Comparison of ENCODE assay signal across 9 cellular contexts in the genomic region with DNA sequence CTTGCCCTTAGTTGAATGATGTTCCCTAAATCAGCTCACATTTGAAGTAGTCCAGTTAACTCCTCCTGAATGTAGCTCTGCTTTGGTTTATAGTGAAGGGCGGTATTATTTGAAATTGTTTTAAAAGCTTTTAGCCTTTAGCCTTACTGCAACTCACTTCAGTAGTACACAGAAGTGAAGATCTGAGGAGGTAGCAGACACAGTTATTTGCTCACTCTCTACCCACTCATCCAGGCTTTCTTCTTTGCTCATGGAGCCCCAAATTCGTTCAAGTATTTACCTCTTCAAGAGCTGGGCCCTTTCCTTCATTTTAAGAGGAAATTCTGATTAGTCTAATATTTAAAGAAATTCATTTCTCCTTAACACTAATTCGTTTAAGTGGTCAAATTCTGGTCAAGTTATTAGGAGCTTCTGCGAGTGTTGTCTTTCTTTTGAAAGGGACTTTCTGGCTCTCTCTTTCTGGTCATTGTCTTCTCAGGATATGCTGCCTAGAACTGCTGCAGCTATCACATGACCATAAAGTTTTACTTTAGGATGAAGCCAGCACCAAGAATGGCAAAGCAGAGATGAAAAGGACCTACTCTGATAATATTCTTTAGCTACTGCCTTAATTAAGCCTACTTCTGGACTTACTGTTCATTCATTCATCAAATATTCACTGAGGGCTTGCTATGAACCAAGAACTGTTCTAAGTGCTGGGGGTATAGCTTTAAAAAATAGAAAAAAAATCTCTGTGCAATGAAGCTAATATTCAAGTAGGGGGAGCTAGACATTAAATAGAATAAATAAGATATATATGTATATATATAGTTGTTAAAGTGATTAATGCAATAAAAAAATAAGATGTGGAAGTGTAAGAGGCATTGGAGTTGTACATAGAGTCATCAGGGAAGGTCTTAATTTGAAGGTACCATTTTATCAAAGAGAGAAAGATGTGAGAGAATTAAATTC.
DNase-seq lines count a peak whose midpoint lies in the region; ATAC-seq and TF ChIP-seq lines count a peak whose summit lies in the region.
"Had no signal": no experiment of that assay in that cellular context is flagged by ENCODE, and none has a peak within 500 bp of the region (broad histone marks: within the 10 kb centered on the region; RNA-seq: fewer than 3 reads in every experiment).

No MANE protein-coding gene starts in this region.

- H2AFZ ChIP-seq in H9 (ENCODE audit: low read length) (no peak overlapping the region), SK-N-SH (ENCODE audit: low read depth) (no peak overlapping the region)

- no peak overlapping the region for H3K9ac ChIP-seq in H9 (ENCODE audit: extremely low read depth, insufficient read length, low read length)
- no peak overlapping the region for H3K9ac ChIP-seq in SK-N-SH

- H3K4me2 ChIP-seq in H9 (ENCODE audit: insufficient read depth, insufficient read length, low read length) = no peak overlapping the region
- no peak overlapping the region for H3K4me2 ChIP-seq in SK-N-SH

- no peak overlapping the region for H3K14ac ChIP-seq in H9 (ENCODE audit: insufficient read depth, low read length)

- peak; percentile 49 for TF ChIP-seq CTCF in CD4-positive, alpha-beta T cell (IDR thresholded peaks at IDR 0.05)
- TF ChIP-seq CTCF in H9 (conservative IDR thresholded peaks at IDR 0.05) (peak; percentile 29; the same call in 1 of the 3 replicates), SK-N-SH (IDR thresholded peaks at IDR 0.05) (peak; percentile 52), foreskin keratinocyte (conservative IDR thresholded peaks at IDR 0.05) (peak; percentile 68), prostate gland (IDR thresholded peaks at IDR 0.05) (no peak), stomach (IDR thresholded peaks at IDR 0.05) (peak in 2 of 7 experiments; percentile 7 to 18)

- no peak overlapping the region for H4K91ac ChIP-seq in H9 (ENCODE audit: insufficient read length, low read depth, low read length)

- intact Hi-C loops in CD4-positive, alpha-beta T cell (cut with DNase I, micrococcal nuclease) = loop anchor here in 1 of 2 experiments (5.0 to 10.0 kb wide), 2 partner anchors 235 to 462 kb away; a partner anchor contains a TSS
- intact Hi-C loops in prostate gland (cut with DNase I) = no loop called here
- intact Hi-C loops in stomach (cut with DNase I; ENCODE audit: low total_unique reads) = no loop called here

- no peaks in the 10 kb centered on the region for H4K20me1 ChIP-seq in H9 (ENCODE audit: control insufficient read depth, insufficient read depth, insufficient read length)
- H4K20me1 ChIP-seq in SK-N-SH (ENCODE audit: insufficient read depth) = no peaks in the 10 kb centered on the region

- no peaks in the 10 kb centered on the region for H3K9me3 Mint-ChIP-seq in CD4-positive, alpha-beta T cell
- H3K9me3 Mint-ChIP-seq in H9 = no peaks in the 10 kb centered on the region

- no peaks in the 10 kb centered on the region for H3K27me3 ChIP-seq in CD4-positive, alpha-beta T cell (ENCODE audit: control insufficient read depth, insufficient read depth, low read length)
- H3K27me3 ChIP-seq in H9 (ENCODE audit: insufficient read depth, low read length) (no peaks in the 10 kb centered on the region), SK-N-SH (ENCODE audit: insufficient read depth) (peaks cover 17% of the 10 kb centered on the region; the same call in 1 of the 2 replicates), foreskin keratinocyte (no peaks in the 10 kb centered on the region), prostate gland (replicated peaks; ENCODE audit: insufficient read depth) (no peaks in the 10 kb centered on the region), stomach (no peaks in the 10 kb centered on the region)

- H2BK5ac ChIP-seq in H9 (ENCODE audit: insufficient read length, low read length) = no peak overlapping the region

- no peak for DNase-seq in CD4-positive, alpha-beta T cell
- DNase-seq in H9 (no peak), SK-N-SH (no peak), foreskin keratinocyte (no peak), prostate gland (ENCODE audit: low spot score) (no peak), NCI-H1694 (lab: John Stamatoyannopoulos, UW) (no peak), NCI-H2081 treated with DMSO at 0.1 percent for 48 hours (lab: John Stamatoyannopoulos, UW) (no peak), stomach (no peak)

- CTCF ChIA-PET in CD4-positive, alpha-beta T cell (lab: Charles Lee) = no interaction called here
- CTCF ChIA-PET in SK-N-SH (lab: Yijun Ruan, JAX) = interaction anchor here (0.6 to 1.7 kb wide), 4 partner anchors 11 to 43 kb away, joined by 3 to 5 read pairs (median 4); no protein-coding TSS in a partner anchor

- no peak overlapping the region for H2BK12ac ChIP-seq in H9 (ENCODE audit: insufficient read length, low read depth, low read length)

- H3K4me1 ChIP-seq in H9 (ENCODE audit: insufficient read depth, low read length) (no peaks in the 10 kb centered on the region), SK-N-SH (ENCODE audit: control insufficient read depth in 1 of 2, insufficient read depth in 2 of 2, low read depth in 1 of 2, low read length in 1 of 2) (no peaks in the 10 kb centered on the region), foreskin keratinocyte (no peaks in the 10 kb centered on the region), prostate gland (replicated peaks) (no peaks in the 10 kb centered on the region), stomach (peaks cover 0 to 4% (median 0%) of the 10 kb centered on the region in 4 donors)

- TF ChIP-seq RAD21 in SK-N-SH (IDR thresholded peaks at IDR 0.05; ENCODE audit: low read length) = no peak

- H3K27ac Mint-ChIP-seq in CD4-positive, alpha-beta T cell = no peak overlapping the region
- H3K27ac Mint-ChIP-seq in H9 = no peak overlapping the region
- H3K27ac Mint-ChIP-seq: activated T-helper 2 cell treated with anti-CD3 and anti-CD28 coated beads, Interferon-gamma antibody, Interleukin-2, Interleukin-4, amounts not matched to agents 10 μg/mL and 5 μg/mL and 100 μg/mL, durations not matched to agents 14 hours and 24 hours and 36 hours had no signal

- H3K27ac ChIP-seq in CD4-positive, alpha-beta T cell (ENCODE audit: low read depth, low read length) = no peak overlapping the region
- H3K27ac ChIP-seq in H9 (ENCODE audit: insufficient read length, low read depth, low read length) (no peak overlapping the region), SK-N-SH (ENCODE audit: low read depth in 2 of 2, low read length in 1 of 2) (no peak overlapping the region), foreskin keratinocyte (no peak overlapping the region), prostate gland (no peak overlapping the region), stomach (no peak overlapping the region)

- H3K9me2 ChIP-seq in SK-N-SH = no peaks in the 10 kb centered on the region

- H3K4ac ChIP-seq in H9 (ENCODE audit: low read depth, low read length) = no peak overlapping the region

- no peaks in the 10 kb centered on the region for H3K36me3 ChIP-seq in SK-N-SH (replicated peaks in 1 of 2; ENCODE audit: control insufficient read depth in 1 of 2, insufficient read depth in 2 of 2, low read length in 1 of 2)
- no peaks in the 10 kb centered on the region for H3K36me3 ChIP-seq in prostate gland
- no peaks in the 10 kb centered on the region for H3K36me3 ChIP-seq in stomach

- no peak overlapping the region for H3K4me3 Mint-ChIP-seq in CD4-positive, alpha-beta T cell
- no peak overlapping the region for H3K4me3 Mint-ChIP-seq in H9

- H3K18ac ChIP-seq in H9 (ENCODE audit: insufficient read length, low read depth, low read length) = no peak overlapping the region

- TF ChIP-seq EP300 in SK-N-SH (IDR thresholded peaks at IDR 0.05; ENCODE audit: borderline replicate concordance in 1 of 2, low read depth in 1 of 2, low read length in 1 of 2) = no peak
- no peak for TF ChIP-seq EP300 in stomach (IDR thresholded peaks at IDR 0.05)

- POLR2A ChIA-PET in CD4-positive, alpha-beta T cell (lab: Charles Lee) = no interaction called here
- POLR2A ChIA-PET in SK-N-SH (lab: Yijun Ruan, JAX) = no interaction called here

- no peak overlapping the region for H3K4me3 ChIP-seq in SK-N-SH (ENCODE audit: low read depth in 2 of 2, low read length in 1 of 2)
- no peak overlapping the region for H3K4me3 ChIP-seq in prostate gland
- no peak overlapping the region for H3K4me3 ChIP-seq in stomach

- H3K4me1 Mint-ChIP-seq in CD4-positive, alpha-beta T cell (ENCODE audit: low read depth) = no peaks in the 10 kb centered on the region
- H3K4me1 Mint-ChIP-seq in H9 = no peaks in the 10 kb centered on the region

- no peak overlapping the region for H2BK20ac ChIP-seq in H9 (ENCODE audit: low read depth, low read length, poor library complexity, severe bottlenecking)

- no CpG with 5 or more reads among the region's 4 CpGs for WGBS in H9 (ENCODE audit: extremely low coverage, insufficient read length, low lambda C conversion rate)
- WGBS in SK-N-SH (ENCODE audit: low lambda C conversion rate) = 6% methylated on average over 4 of the region's 4 CpGs
- 89% methylated on average over 4 of the region's 4 CpGs for WGBS in prostate gland
- WGBS in stomach, 5 donors = 66 to 79% (median 74%) methylated on average over 4 of the region's 4 CpGs

- no peak overlapping the region for H2AK5ac ChIP-seq in H9 (ENCODE audit: insufficient read length, low read length)

- H3K79me2 ChIP-seq in H9 (ENCODE audit: insufficient read depth, low read length) (no peaks in the 10 kb centered on the region), SK-N-SH (ENCODE audit: insufficient read depth) (no peaks in the 10 kb centered on the region)

- TF ChIP-seq POLR2A in prostate gland (IDR thresholded peaks at IDR 0.05) (no peak), stomach (IDR thresholded peaks at IDR 0.05) (no peak)

- H3F3A ChIP-seq in SK-N-SH (replicated peaks; ENCODE audit: insufficient read depth) = no peaks in the 10 kb centered on the region

- H3K9me3 ChIP-seq in CD4-positive, alpha-beta T cell (ENCODE audit: control insufficient read depth, low read length) = no peaks in the 10 kb centered on the region
- H3K9me3 ChIP-seq in H9 (ENCODE audit: control insufficient read depth, low read depth, low read length) (no peaks in the 10 kb centered on the region), SK-N-SH (no peaks in the 10 kb centered on the region), prostate gland (no peaks in the 10 kb centered on the region), stomach (no peaks in the 10 kb centered on the region)

- H3K23me2 ChIP-seq in H9 (ENCODE audit: insufficient read length, low read depth, low read length, poor library complexity, severe bottlenecking) = no peaks in the 10 kb centered on the region

- no peak overlapping the region for H3T11ph ChIP-seq in H9 (ENCODE audit: low read length)

- H4K8ac ChIP-seq in H9 (replicated peaks; ENCODE audit: insufficient read length, low read depth, low read length) = no peak overlapping the region

- H2BK120ac ChIP-seq in H9 (ENCODE audit: low read depth, low read length, poor library complexity, severe bottlenecking) = no peak overlapping the region

- H3K23ac ChIP-seq in H9 (ENCODE audit: insufficient read length, low read depth, low read length) = no peak overlapping the region

- ATAC-seq in CD4-positive, alpha-beta T cell (ENCODE audit: poor library complexity) = no peak
- peak; percentile 48 for ATAC-seq in foreskin keratinocyte

- no peak overlapping the region for H3K56ac ChIP-seq in H9 (ENCODE audit: insufficient read length, low read depth, low read length)

- no peak overlapping the region for H2BK15ac ChIP-seq in H9 (ENCODE audit: low read depth, low read length)

- no peaks in the 10 kb centered on the region for H3K79me1 ChIP-seq in H9 (ENCODE audit: insufficient read depth, low read depth, low read length, poor library complexity, severe bottlenecking)

- H3K27me3 Mint-ChIP-seq in CD4-positive, alpha-beta T cell = no peaks in the 10 kb centered on the region
- no peaks in the 10 kb centered on the region for H3K27me3 Mint-ChIP-seq in H9 (ENCODE audit: low read depth)

- no peak overlapping the region for H4K5ac ChIP-seq in H9 (ENCODE audit: insufficient read length, low read depth, low read length)

- H3K36me3 Mint-ChIP-seq in CD4-positive, alpha-beta T cell (ENCODE audit: low read depth) = no peaks in the 10 kb centered on the region
- no peaks in the 10 kb centered on the region for H3K36me3 Mint-ChIP-seq in H9 (ENCODE audit: insufficient read depth in 1 of 3, low read depth in 3 of 3)

Comparison
In these comparisons a context has a peak if more than half of its experiments do, and no peak if none do; other contexts are left out.
1. CTCF ChIP-seq: peak in CD4-positive, alpha-beta T cell (single experiment), H9 (single experiment), SK-N-SH (single experiment) and foreskin keratinocyte (single experiment); none in prostate gland (0 of 4).